In the genomic region with DNA sequence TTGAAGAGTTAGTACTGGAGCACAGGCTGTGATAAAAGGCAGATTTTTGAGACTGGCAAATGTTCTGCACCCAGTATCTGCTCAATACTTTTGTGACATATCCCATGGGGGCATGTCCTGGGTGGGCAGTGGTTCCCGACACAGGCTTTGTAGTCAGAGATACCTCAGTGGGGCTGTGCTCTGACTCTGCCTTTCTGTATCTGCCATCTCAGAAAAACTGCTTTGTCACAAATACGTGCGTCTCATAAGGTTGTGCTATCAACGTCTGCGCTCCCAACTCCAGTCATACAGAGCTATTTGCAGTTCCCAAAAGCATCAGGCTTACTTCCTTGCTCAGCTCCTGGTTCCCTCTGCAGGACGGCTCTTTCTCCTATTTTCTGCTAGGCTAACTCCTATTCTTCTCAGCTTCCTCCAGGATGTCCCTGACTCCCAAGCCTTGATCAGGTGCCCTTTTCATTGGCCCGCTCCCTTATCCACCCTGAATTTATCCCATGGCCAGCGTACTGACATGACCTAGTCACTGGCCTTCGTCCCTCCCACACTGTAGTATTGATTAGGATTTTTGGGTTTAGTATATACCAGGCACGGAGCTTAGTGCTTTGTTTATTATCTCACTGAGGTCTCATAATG, we compare ENCODE assay signal across 1 cellular context.
TF ChIP-seq lines count a peak whose summit lies in the region.

No MANE protein-coding gene starts in this region.

TF ChIP-seq in IMR-90, 13 proteins besides CTCF, POLR2A, EP300 and RAD21:
- TF ChIP-seq MAFK (IDR thresholded peaks at IDR 0.05; ENCODE audit: low read depth, low read length) (no peak), CHD1 (IDR thresholded peaks at IDR 0.05; ENCODE audit: low read depth, low read length) (no peak), CEBPB (IDR thresholded peaks at IDR 0.05; ENCODE audit: low read depth, low read length) (no peak), USF2 (IDR thresholded peaks at IDR 0.05; ENCODE audit: low read depth, low read length) (no peak), SMC3 (IDR thresholded peaks at IDR 0.05; ENCODE audit: low read depth, low read length) (no peak), FOS (IDR thresholded peaks at IDR 0.05; ENCODE audit: low read depth, low read length) (no peak), NFE2L2 (IDR thresholded peaks at IDR 0.05; ENCODE audit: low read depth, low read length) (no peak), MXI1 (IDR thresholded peaks at IDR 0.05; ENCODE audit: borderline replicate concordance, low read depth, low read length) (no peak), RCOR1 (IDR thresholded peaks at IDR 0.05; ENCODE audit: insufficient replicate concordance, low read length) (no peak), RFX5 (IDR thresholded peaks at IDR 0.05; ENCODE audit: low read depth, low read length) (no peak), BHLHE40 (IDR thresholded peaks at IDR 0.05; ENCODE audit: low read depth, low read length) (no peak), MAZ (IDR thresholded peaks at IDR 0.05; ENCODE audit: borderline replicate concordance, low read depth, low read length) (no peak), ELK1 (IDR thresholded peaks at IDR 0.05; ENCODE audit: borderline replicate concordance, low read depth, low read length) (no peak)
TF ChIP-seq in IMR-90: peak in this region for 0.
